In genomic region chr20:44884907-44885391, GRCh38 we compare ENCODE assay signal across 8 cellular contexts. TPM values are rescaled to one million over a fixed set of nuclear protein-coding genes. Genes with fewer than 3 reads are reported as not detected.
DNase-seq lines count a peak whose midpoint lies in the region; ATAC-seq, FAIRE-seq and TF ChIP-seq lines count a peak whose summit lies in the region.

No MANE protein-coding gene starts in this region.

- peak overlapping the region; percentile 71 to 88 for H3K27ac ChIP-seq in liver (ENCODE audit: low read depth in 1 of 2, low read length in 2 of 2)
- H3K27ac ChIP-seq in tibial artery = peak overlapping the region; percentile 94 to 96

- no peaks in the 10 kb centered on the region for H3K9me3 Mint-ChIP-seq in activated CD4-positive, alpha-beta T cell treated with anti-CD3 and anti-CD28 coated beads, Interleukin-2, amount 10 ng/mL, durations not matched to agents 24 days and 14 days
- no peaks in the 10 kb centered on the region for H3K9me3 Mint-ChIP-seq in activated naive CD8-positive, alpha-beta T cell treated with anti-CD3 and anti-CD28 coated beads, Interleukin-2, amount 50 U/mL, for 24 hours

- intact Hi-C loops in activated CD4-positive, alpha-beta T cell treated with anti-CD3 and anti-CD28 coated beads, Interleukin-2, amount 10 ng/mL, durations not matched to agents 24 days and 14 days (cut with micrococcal nuclease) = loop anchor here (2.0 to 10.0 kb wide), 4 partner anchors 82 to 674 kb away; partner anchors contain the start of genes KCNK15, OSER1, SERINC3 and STK4
- intact Hi-C loops in tibial artery (cut with DNase I; ENCODE audit: low total_unique reads) = loop anchor here (5.0 to 10.0 kb wide), 4 partner anchors 77 to 670 kb away; partner anchors contain the start of genes FITM2, OSER1, SYS1 and TOMM34

- H3K4me1 Mint-ChIP-seq in activated CD4-positive, alpha-beta T cell treated with anti-CD3 and anti-CD28 coated beads, Interleukin-2, amount 10 ng/mL, durations not matched to agents 24 days and 14 days = peaks cover 47% of the 10 kb centered on the region
- H3K4me1 Mint-ChIP-seq in activated naive CD8-positive, alpha-beta T cell treated with anti-CD3 and anti-CD28 coated beads, Interleukin-2, amount 50 U/mL, for 24 hours = peaks cover 54% of the 10 kb centered on the region

- H3K4me1 ChIP-seq in liver (ENCODE audit: control insufficient read depth in 4 of 4, insufficient read depth in 4 of 4, low read length in 3 of 4) (peaks cover 11 to 38% (median 27%) of the 10 kb centered on the region in 4 donors), tibial artery (peaks cover 0 to 44% (median 34%) of the 10 kb centered on the region in 4 donors)

- no peak for TF ChIP-seq RAD21 in liver (IDR thresholded peaks at IDR 0.05)

- no peak for TF ChIP-seq CTCF in liver (IDR thresholded peaks at IDR 0.05; ENCODE audit: low read depth, low read length, missing input control)
- no peak for TF ChIP-seq CTCF in tibial artery (IDR thresholded peaks at IDR 0.05)

- peak overlapping the region; percentile 97 for H3K4me3 Mint-ChIP-seq in activated CD4-positive, alpha-beta T cell treated with anti-CD3 and anti-CD28 coated beads, Interleukin-2, amount 10 ng/mL, durations not matched to agents 24 days and 14 days
- peak overlapping the region; percentile 87 for H3K4me3 Mint-ChIP-seq in activated naive CD8-positive, alpha-beta T cell treated with anti-CD3 and anti-CD28 coated beads, Interleukin-2, amount 50 U/mL, for 24 hours

- H3K36me3 ChIP-seq in liver (ENCODE audit: control insufficient read depth in 4 of 4, insufficient read depth in 3 of 4, low read depth in 1 of 4, low read length in 3 of 4) (no peaks in the 10 kb centered on the region), tibial artery (no peaks in the 10 kb centered on the region)

- H3K9ac ChIP-seq in liver (ENCODE audit: low read depth in 1 of 2, low read length in 2 of 2) = peak overlapping the region; percentile 26 to 78

- FAIRE-seq in HTR-8/SVneo (lab: Jason Lieb, UNC) = no peak

- peaks cover 18% of the 10 kb centered on the region for H3K36me3 Mint-ChIP-seq in activated CD4-positive, alpha-beta T cell treated with anti-CD3 and anti-CD28 coated beads, Interleukin-2, amount 10 ng/mL, durations not matched to agents 24 days and 14 days (ENCODE audit: low read depth)
- H3K36me3 Mint-ChIP-seq in activated naive CD8-positive, alpha-beta T cell treated with anti-CD3 and anti-CD28 coated beads, Interleukin-2, amount 50 U/mL, for 24 hours (ENCODE audit: low read depth) = peaks cover 22% of the 10 kb centered on the region

- H3K27ac Mint-ChIP-seq in activated CD4-positive, alpha-beta T cell treated with anti-CD3 and anti-CD28 coated beads, Interleukin-2, amount 10 ng/mL, durations not matched to agents 24 days and 14 days = peak overlapping the region; percentile 92
- peak overlapping the region; percentile 92 for H3K27ac Mint-ChIP-seq in activated naive CD8-positive, alpha-beta T cell treated with anti-CD3 and anti-CD28 coated beads, Interleukin-2, amount 50 U/mL, for 24 hours

- peak overlapping the region; percentile 77 to 99 (median 79) for H3K4me3 ChIP-seq in liver (ENCODE audit: low read depth in 1 of 3, low read length in 3 of 3)
- H3K4me3 ChIP-seq in tibial artery = peak overlapping the region; percentile 94 to 97

- DNase-seq in activated CD4-positive, alpha-beta T cell treated with anti-CD3 and anti-CD28 coated beads, Interleukin-2, amount 10 ng/mL, durations not matched to agents 24 days and 14 days = no peak
- DNase-seq in activated CD4-positive, alpha-beta T cell treated with anti-CD3 and anti-CD28 coated beads for 4 hours = no peak
- DNase-seq in activated naive CD8-positive, alpha-beta T cell treated with anti-CD3 and anti-CD28 coated beads, Interleukin-2, amount 50 U/mL, for 24 hours = peak; percentile 11
- no peak for DNase-seq in tibial artery
- DNase-seq in HTR-8/SVneo (ENCODE audit: insufficient read length, low spot score) = no peak
- no peak for DNase-seq in germinal center (ENCODE audit: low spot score)
- no peak for DNase-seq in NCI-H2227 (lab: John Stamatoyannopoulos, UW; ENCODE audit: unreplicated experiment)

- H3K27me3 ChIP-seq in liver (ENCODE audit: control insufficient read depth in 4 of 4, insufficient read depth in 4 of 4, low read length in 3 of 4) (no peaks in the 10 kb centered on the region), tibial artery (no peaks in the 10 kb centered on the region)

- WGBS in liver = 15% methylated on average over 14 of the region's 14 CpGs

- no peak for ATAC-seq in activated naive CD8-positive, alpha-beta T cell treated with anti-CD3 and anti-CD28 coated beads, Interleukin-2, amount 50 U/mL, for 24 hours

- H3K9me3 ChIP-seq in liver (ENCODE audit: control insufficient read depth in 4 of 4, low read length in 3 of 4) (no peaks in the 10 kb centered on the region), tibial artery (no peaks in the 10 kb centered on the region)

- no peaks in the 10 kb centered on the region for H3K27me3 Mint-ChIP-seq in activated CD4-positive, alpha-beta T cell treated with anti-CD3 and anti-CD28 coated beads, Interleukin-2, amount 10 ng/mL, durations not matched to agents 24 days and 14 days
- no peaks in the 10 kb centered on the region for H3K27me3 Mint-ChIP-seq in activated naive CD8-positive, alpha-beta T cell treated with anti-CD3 and anti-CD28 coated beads, Interleukin-2, amount 50 U/mL, for 24 hours

TF ChIP-seq in liver, 16 proteins besides CTCF, POLR2A, EP300 and RAD21:
- TF ChIP-seq FOXA2 (IDR thresholded peaks at IDR 0.05) (no peak), EGR1 (IDR thresholded peaks at IDR 0.05; ENCODE audit: low read depth in 2 of 2) (no peak), REST (IDR thresholded peaks at IDR 0.05) (no peak), FOXA1 (IDR thresholded peaks at IDR 0.05) (no peak), JUND (IDR thresholded peaks at IDR 0.05) (no peak), HNF4G (IDR thresholded peaks at IDR 0.05) (no peak), HNF4A (conservative IDR thresholded peaks at IDR 0.05) (no peak), TAF1 (conservative IDR thresholded peaks at IDR 0.05) (no peak), RXRA (IDR thresholded peaks at IDR 0.05) (no peak), NR2F2 (IDR thresholded peaks at IDR 0.05) (no peak), SP1 (IDR thresholded peaks at IDR 0.05) (no peak), GABPA (IDR thresholded peaks at IDR 0.05 in 1 of 2, conservative IDR thresholded peaks at IDR 0.05 in 1 of 2) (no peak), ZBTB33 (IDR thresholded peaks at IDR 0.05) (no peak), YY1 (IDR thresholded peaks at IDR 0.05) (no peak)
- TF ChIP-seq, protein P1, sequence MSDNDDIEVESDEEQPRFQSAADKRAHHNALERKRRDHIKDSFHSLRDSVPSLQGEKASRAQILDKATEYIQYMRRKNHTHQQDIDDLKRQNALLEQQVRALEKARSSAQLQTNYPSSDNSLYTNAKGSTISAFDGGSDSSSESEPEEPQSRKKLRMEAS (IDR thresholded peaks at IDR 0.05) = no peak
- TF ChIP-seq, protein P2, sequence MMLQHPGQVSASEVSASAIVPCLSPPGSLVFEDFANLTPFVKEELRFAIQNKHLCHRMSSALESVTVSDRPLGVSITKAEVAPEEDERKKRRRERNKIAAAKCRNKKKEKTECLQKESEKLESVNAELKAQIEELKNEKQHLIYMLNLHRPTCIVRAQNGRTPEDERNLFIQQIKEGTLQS (IDR thresholded peaks at IDR 0.05) = no peak
TF ChIP-seq in liver: peak in this region for 0.

RNA-seq across cellular contexts. Expression of gene YWHAB, which starts 0.6 kb away (rescaled TPM):
- total RNA-seq in activated CD4-positive, alpha-beta T cell treated with anti-CD3 and anti-CD28 coated beads, Interleukin-2, amount 10 ng/mL, durations not matched to agents 24 days and 14 days = 241 and 243 TPM in 2 replicates
- 10 to 100 TPM; 42.4 to 44.3 TPM for total RNA-seq in liver
- polyA plus RNA-seq in liver = 10 to 100 TPM; 41.6 to 86.5 TPM

RNA-seq across cellular contexts. Expression of gene PABPC1L, which starts 24.9 kb away (rescaled TPM):
- 96.9 and 103 TPM in 2 replicates for total RNA-seq in activated CD4-positive, alpha-beta T cell treated with anti-CD3 and anti-CD28 coated beads, Interleukin-2, amount 10 ng/mL, durations not matched to agents 24 days and 14 days
- total RNA-seq in liver = 10 to 100 TPM in 1 of 2 donors, 1 to 10 TPM in 1; 4.7 to 21.0 TPM
- 10 to 100 TPM; 10.6 to 11.3 TPM for polyA plus RNA-seq in liver
